ENCODE assay signal across 19 cellular contexts in the genomic region with DNA sequence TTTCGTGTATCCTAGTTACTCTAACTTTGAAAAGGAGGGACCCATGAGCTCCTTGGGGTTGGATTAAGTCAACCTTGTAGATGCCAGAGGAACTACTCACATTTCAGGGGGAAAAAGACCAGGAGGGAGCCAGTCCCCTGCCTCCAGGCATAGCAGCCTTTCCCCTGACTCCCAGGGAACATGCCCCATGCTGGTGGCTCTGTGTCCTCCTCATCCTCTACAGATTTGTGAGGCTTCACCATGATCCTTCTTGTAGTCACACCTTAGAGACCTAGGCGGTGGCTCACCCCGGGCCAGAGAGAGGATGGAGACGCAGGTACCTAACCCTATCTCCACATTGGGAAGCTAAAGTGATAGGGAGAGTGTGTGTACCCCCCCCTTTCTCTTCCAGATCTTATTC. TPM values are rescaled to one million over a fixed set of nuclear protein-coding genes. Genes with fewer than 3 reads are reported as not detected.
DNase-seq lines count a peak whose midpoint lies in the region; ATAC-seq, FAIRE-seq and TF ChIP-seq lines count a peak whose summit lies in the region.
"Had no signal": no experiment of that assay in that cellular context is flagged by ENCODE, and none has a peak within 500 bp of the region (broad histone marks: within the 10 kb centered on the region; RNA-seq: fewer than 3 reads in every experiment).

No MANE protein-coding gene starts in this region.

- H3K4ac ChIP-seq in trophoblast cell (ENCODE audit: low read depth, low read length): no peak overlapping the region

- H3K14ac ChIP-seq in trophoblast cell (ENCODE audit: low read length): no peak overlapping the region

- no peak overlapping the region for H2BK5ac ChIP-seq in trophoblast cell (ENCODE audit: low read depth, low read length, poor library complexity)

- no peak overlapping the region for H2BK120ac ChIP-seq in trophoblast cell (ENCODE audit: insufficient read depth, low read length, poor library complexity)

- H3K27me3 ChIP-seq in trophoblast cell (ENCODE audit: insufficient read depth, low read length): no peaks in the 10 kb centered on the region

- ATAC-seq in activated naive CD8-positive, alpha-beta T cell treated with anti-CD3 and anti-CD28 coated beads, Interleukin-2, amount 50 U/mL, for 24 hours: no peak
- ATAC-seq: HCT116 had no signal

- H3K36me3 Mint-ChIP-seq in activated naive CD8-positive, alpha-beta T cell treated with anti-CD3 and anti-CD28 coated beads, Interleukin-2, amount 50 U/mL, for 24 hours (ENCODE audit: low read depth): no peaks in the 10 kb centered on the region
- H3K36me3 Mint-ChIP-seq: CD4-positive, alpha-beta memory T cell had no signal

- no peak overlapping the region for H4K12ac ChIP-seq in trophoblast cell (ENCODE audit: low read depth, low read length)

- peaks cover 2% of the 10 kb centered on the region for H3K4me1 Mint-ChIP-seq in activated naive CD8-positive, alpha-beta T cell treated with anti-CD3 and anti-CD28 coated beads, Interleukin-2, amount 50 U/mL, for 24 hours

- no peak for DNase-seq in GM12892 (ENCODE audit: insufficient read length)
- no peak for DNase-seq in SK-N-MC (ENCODE audit: low read depth, low spot score)
- peak; percentile 54 for DNase-seq in islet precursor cell
- DNase-seq in trophoblast cell: peak; percentile 71 to 72
- DNase-seq in SKM-1 (lab: John Stamatoyannopoulos, UW; ENCODE audit: unreplicated experiment): no peak
- DNase-seq in AML-193 (lab: John Stamatoyannopoulos, UW): no peak
- DNase-seq in activated naive CD8-positive, alpha-beta T cell treated with anti-CD3 and anti-CD28 coated beads, Interleukin-2, amount 50 U/mL, for 24 hours: no peak
- DNase-seq: C1 segment of cervical spinal cord; Calu3; CD4-positive, alpha-beta memory T cell; COR-L47; DMS53; DMS79 treated with DMSO at 0.1 percent for 48 hours; GF-D8; H7 had no signal

- H4K91ac ChIP-seq in trophoblast cell (ENCODE audit: low read depth, low read length): no peak overlapping the region

- H3K4me2 ChIP-seq in trophoblast cell (ENCODE audit: low read length): no peak overlapping the region

- no peak overlapping the region for H3K4me3 ChIP-seq in SK-N-MC
- no peak overlapping the region for H3K4me3 ChIP-seq in trophoblast cell (ENCODE audit: low read depth, low read length)

- H3K79me1 ChIP-seq in trophoblast cell (ENCODE audit: low read length): no peaks in the 10 kb centered on the region

- no CpG with 5 or more reads among the region's 4 CpGs for WGBS in trophoblast cell (ENCODE audit: extremely low coverage, insufficient coverage, insufficient read length)

- H3K4me3 Mint-ChIP-seq in activated naive CD8-positive, alpha-beta T cell treated with anti-CD3 and anti-CD28 coated beads, Interleukin-2, amount 50 U/mL, for 24 hours: no peak overlapping the region
- H3K4me3 Mint-ChIP-seq: CD4-positive, alpha-beta memory T cell had no signal

- peaks cover 3 to 18% of the 10 kb centered on the region in 2 experiments for H3K4me1 ChIP-seq in trophoblast cell (ENCODE audit: control insufficient read depth in 1 of 2, insufficient read depth in 2 of 2, low read length in 2 of 2)

- H3K9ac ChIP-seq in SK-N-MC (ENCODE audit: insufficient read length): no peak overlapping the region
- H3K9ac ChIP-seq in trophoblast cell (ENCODE audit: low read length): no peak overlapping the region

- H2AFZ ChIP-seq in trophoblast cell (ENCODE audit: insufficient read depth, low read length, poor library complexity): no peak overlapping the region

- peak; percentile 9 for FAIRE-seq in GM12892 (lab: Jason Lieb, UNC)
- FAIRE-seq: GM12891, H1 had no signal

- no peak overlapping the region for H2BK12ac ChIP-seq in trophoblast cell (ENCODE audit: low read length)

- no peak overlapping the region for H3K18ac ChIP-seq in trophoblast cell (ENCODE audit: low read length)

- H3K9me3 ChIP-seq in SK-N-MC (ENCODE audit: low read depth, low read length): no peaks in the 10 kb centered on the region
- H3K9me3 ChIP-seq in trophoblast cell (ENCODE audit: insufficient read depth, low read depth, low read length): peaks cover 3% of the 10 kb centered on the region

- peak overlapping the region; percentile 99 for H3K27ac ChIP-seq in SK-N-MC
- no peak overlapping the region for H3K27ac ChIP-seq in trophoblast cell (ENCODE audit: low read depth, low read length)

- no peaks in the 10 kb centered on the region for H3K27me3 Mint-ChIP-seq in activated naive CD8-positive, alpha-beta T cell treated with anti-CD3 and anti-CD28 coated beads, Interleukin-2, amount 50 U/mL, for 24 hours

- no peak overlapping the region for H4K8ac ChIP-seq in trophoblast cell (ENCODE audit: low read depth, low read length)

- no peaks in the 10 kb centered on the region for H3K79me2 ChIP-seq in trophoblast cell (ENCODE audit: control insufficient read depth, insufficient read depth, low read length, poor library complexity)

- no peaks in the 10 kb centered on the region for H3K9me3 Mint-ChIP-seq in activated naive CD8-positive, alpha-beta T cell treated with anti-CD3 and anti-CD28 coated beads, Interleukin-2, amount 50 U/mL, for 24 hours
- H3K9me3 Mint-ChIP-seq: CD4-positive, alpha-beta memory T cell had no signal

- no peak overlapping the region for H2AK5ac ChIP-seq in trophoblast cell (ENCODE audit: low read length)

- H3K36me3 ChIP-seq in SK-N-MC (ENCODE audit: insufficient read depth, low read length): no peaks in the 10 kb centered on the region
- no peaks in the 10 kb centered on the region for H3K36me3 ChIP-seq in trophoblast cell (ENCODE audit: control insufficient read depth in 1 of 2, insufficient read depth in 2 of 2, low read length in 2 of 2)

- no peak for TF ChIP-seq POLR2A in GM12892 (IDR thresholded peaks at IDR 0.05; ENCODE audit: low read depth, low read length)

- H3K23ac ChIP-seq in trophoblast cell (ENCODE audit: low read length): no peak overlapping the region

- H3K27ac Mint-ChIP-seq in activated naive CD8-positive, alpha-beta T cell treated with anti-CD3 and anti-CD28 coated beads, Interleukin-2, amount 50 U/mL, for 24 hours: no peak overlapping the region
- H3K27ac Mint-ChIP-seq: CD4-positive, alpha-beta memory T cell had no signal

RNA-seq across cellular contexts. Expression of gene PPP1R1A, which starts 16.0 kb away (rescaled TPM):
- 0.11 TPM for polyA plus RNA-seq in GM12892 (2012; ENCODE audit: missing spikeins)
- polyA plus RNA-seq in trophoblast cell (2013): 0.10 and 0.18 TPM in 2 replicates
- polyA plus RNA-seq: BJ; CD4-positive, alpha-beta memory T cell had no signal

RNA-seq across cellular contexts. Expression of gene LACRT, which starts 30.3 kb away (rescaled TPM):
- polyA plus RNA-seq in GM12892 (2012; ENCODE audit: missing spikeins): not detected
- not detected in 2 replicates for polyA plus RNA-seq in trophoblast cell (2013)
- polyA plus RNA-seq: BJ; CD4-positive, alpha-beta memory T cell; H1 had no signal

RNA-seq across cellular contexts. Expression of gene DCD, which starts 43.7 kb away (rescaled TPM):
- not detected for polyA plus RNA-seq in GM12892 (2012; ENCODE audit: missing spikeins)
- not detected in 2 replicates for polyA plus RNA-seq in trophoblast cell (2013)
- polyA plus RNA-seq: BJ; CD4-positive, alpha-beta memory T cell; H1 had no signal

RNA-seq across cellular contexts. Expression of gene PDE1B, which starts 55.0 kb away (rescaled TPM):
- polyA plus RNA-seq in GM12892 (2012; ENCODE audit: missing spikeins): 3.9 TPM
- polyA plus RNA-seq in trophoblast cell (2013): 0.04 and 0.07 TPM in 2 replicates

Comparison
In these comparisons a context has a peak if more than half of its experiments do, and no peak if none do; other contexts are left out.
1. DNase-seq: peak in islet precursor cell (single experiment) and trophoblast cell (2 of 2); none in GM12892 (single experiment), SK-N-MC (single experiment), SKM-1 (single experiment), AML-193 (0 of 2) and activated naive CD8-positive, alpha-beta T cell treated with anti-CD3 and anti-CD28 coated beads, Interleukin-2, amount 50 U/mL, for 24 hours (single experiment).